In the genomic region with DNA sequence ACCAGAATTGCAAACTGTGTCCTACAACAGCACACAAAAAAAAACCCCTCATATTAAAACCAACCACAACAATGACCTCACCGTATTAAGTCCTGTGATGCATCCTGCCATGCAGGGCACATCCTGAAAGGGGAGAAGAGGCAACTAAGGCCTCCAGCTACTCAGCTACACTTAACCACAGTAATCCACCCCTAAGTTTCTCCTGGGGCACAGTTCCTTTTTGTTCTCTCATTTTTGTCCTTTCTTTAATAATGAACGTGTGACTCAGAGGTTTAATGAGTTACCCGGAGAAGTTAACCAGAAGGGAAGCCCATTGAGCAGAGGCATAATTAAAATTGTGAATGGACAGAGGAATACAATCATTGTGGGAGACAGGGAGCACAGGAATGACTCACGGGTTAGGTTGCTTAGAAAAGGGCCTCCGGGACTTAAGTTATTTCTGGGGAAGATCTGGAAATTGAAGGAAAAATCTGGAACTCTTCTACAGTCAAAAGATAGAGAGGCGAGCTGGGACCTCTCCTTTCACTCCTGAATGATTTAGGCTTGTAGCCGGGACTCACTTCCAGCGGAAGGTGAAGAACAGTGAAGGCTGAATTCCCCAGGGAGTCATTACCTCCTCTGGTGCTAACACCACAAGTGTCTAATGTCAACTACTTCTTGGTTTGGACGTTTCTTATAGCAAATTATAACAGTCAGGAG, we compare ENCODE assay signal across 1 cellular context.
TF ChIP-seq lines count a peak whose summit lies in the region.

No MANE protein-coding gene starts in this region.

TF ChIP-seq in SK-N-SH treated with all-trans-retinoic acid at 6 μM for 48 hours, 23 proteins besides CTCF, POLR2A, EP300 and RAD21 (continued from another document):
- TF ChIP-seq TOX (CRISPR knock-in tag; IDR thresholded peaks at IDR 0.05; ENCODE audit: borderline replicate concordance) (no peak), ZFP3 (CRISPR knock-in tag; IDR thresholded peaks at IDR 0.05) (no peak), CSDC2 (CRISPR knock-in tag; IDR thresholded peaks at IDR 0.05) (no peak), ARNTL (CRISPR knock-in tag; IDR thresholded peaks at IDR 0.05; ENCODE audit: borderline replicate concordance, low read depth) (no peak), GLIS3 (CRISPR knock-in tag; IDR thresholded peaks at IDR 0.05) (no peak), ZNF565 (CRISPR knock-in tag; conservative IDR thresholded peaks at IDR 0.05; ENCODE audit: low read depth) (no peak), ISL1 (CRISPR knock-in tag; IDR thresholded peaks at IDR 0.05) (0 out of 2 replicates have a peak, but pooled peaks have one; percentile 35), ZNF70 (CRISPR knock-in tag; IDR thresholded peaks at IDR 0.05) (no peak)
TF ChIP-seq in SK-N-SH treated with all-trans-retinoic acid at 6 μM for 48 hours: peak in this region for 2.
